In the genomic region with DNA sequence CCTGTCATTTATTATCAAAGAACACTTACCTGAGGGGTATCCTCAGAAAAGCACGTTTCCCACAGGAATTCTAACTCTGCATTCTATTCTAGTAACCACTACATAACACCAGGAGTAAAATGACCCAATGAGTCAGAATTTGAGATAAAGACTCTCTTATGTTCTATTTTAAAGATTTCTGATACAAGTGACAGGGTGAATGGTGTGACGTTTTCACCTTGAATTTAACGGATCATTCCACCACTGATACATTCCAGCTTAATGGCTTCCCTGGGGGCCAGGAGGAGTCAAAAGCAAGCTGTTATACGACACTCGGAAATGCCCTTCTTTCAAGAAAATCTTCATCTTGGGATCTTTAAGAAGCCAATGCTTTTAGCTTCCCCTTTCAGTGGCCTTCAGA, we compare ENCODE assay signal across 20 cellular contexts.
"Had no signal": no experiment of that assay in that cellular context is flagged by ENCODE, and none has a peak within 500 bp of the region (broad histone marks: within the 10 kb centered on the region; RNA-seq: fewer than 3 reads in every experiment).

No MANE protein-coding gene starts in this region.

- FAIRE-seq: colon had no signal

- H3K9me3 Mint-ChIP-seq: activated CD4-positive, alpha-beta T cell treated with anti-CD3 and anti-CD28 coated beads, Interleukin-2, amount 10 ng/mL, durations not matched to agents 7 days and 5 days; activated naive CD8-positive, alpha-beta T cell treated with anti-CD3 and anti-CD28 coated beads, Interleukin-2, amount 10 ng/mL, durations not matched to agents 7 days and 5 days; activated T-helper 1 cell treated with anti-CD3 and anti-CD28 coated beads, Interleukin-12 subunit alpha, Interleukin-12 subunit beta, Interleukin-2, Interleukin-4 antibody, amounts not matched to agents 30 ng/mL and 10 ng/mL and 1 ng/mL, durations not matched to agents 14 hours and 24 hours and 36 hours; brain; naive B cell; T-helper 2 cell treated with Interferon-gamma antibody and Interleukin-4, amounts not matched to agents 5 μg/mL and 100 μg/mL, for 36 hours had no signal

- H3K27me3 ChIP-seq: dorsolateral prefrontal cortex had no signal

- H3K9me3 ChIP-seq: mucosa of descending colon, prostate gland had no signal

- H3K4me3 ChIP-seq: dorsolateral prefrontal cortex, mucosa of descending colon, prostate gland had no signal

- H3K4me3 Mint-ChIP-seq: activated CD4-positive, alpha-beta T cell treated with anti-CD3 and anti-CD28 coated beads, Interleukin-2, amount 10 ng/mL, durations not matched to agents 7 days and 5 days; activated naive CD8-positive, alpha-beta T cell treated with anti-CD3 and anti-CD28 coated beads, Interleukin-2, amount 10 ng/mL, durations not matched to agents 7 days and 5 days; activated T-helper 1 cell treated with anti-CD3 and anti-CD28 coated beads, Interleukin-12 subunit alpha, Interleukin-12 subunit beta, Interleukin-2, Interleukin-4 antibody, amounts not matched to agents 30 ng/mL and 10 ng/mL and 1 ng/mL, durations not matched to agents 14 hours and 24 hours and 36 hours; brain; naive B cell; T-helper 2 cell treated with Interferon-gamma antibody and Interleukin-4, amounts not matched to agents 5 μg/mL and 100 μg/mL, for 36 hours had no signal

- ATAC-seq: left ventricle myocardium superior, mucosa of descending colon, right cardiac atrium had no signal

- H3K36me3 ChIP-seq: prostate gland had no signal

- H3K27ac ChIP-seq: dorsolateral prefrontal cortex, epithelial cell of prostate had no signal

- DNase-seq: activated CD4-positive, alpha-beta T cell treated with anti-CD3 and anti-CD28 coated beads, Interleukin-2, amount 10 ng/mL, durations not matched to agents 7 days and 5 days; activated CD4-positive, CD25-positive, alpha-beta regulatory T cell; activated CD8-positive, alpha-beta memory T cell treated with anti-CD3 and anti-CD28 coated beads for 24 hours; activated naive CD8-positive, alpha-beta T cell treated with anti-CD3 and anti-CD28 coated beads, Interleukin-2, amount 10 ng/mL, durations not matched to agents 7 days and 5 days; amygdala; central memory CD4-positive, alpha-beta T cell; dorsolateral prefrontal cortex; foreskin melanocyte; glutamatergic neuron; kidney glomerular epithelial cell; left ventricle myocardium superior; mucosa of descending colon; naive B cell; right cardiac atrium had no signal

- H3K27me3 Mint-ChIP-seq: activated CD4-positive, alpha-beta T cell treated with anti-CD3 and anti-CD28 coated beads, Interleukin-2, amount 10 ng/mL, durations not matched to agents 7 days and 5 days; activated naive CD8-positive, alpha-beta T cell treated with anti-CD3 and anti-CD28 coated beads, Interleukin-2, amount 10 ng/mL, durations not matched to agents 7 days and 5 days; brain; naive B cell had no signal
